In genomic region chr2:153476491-153477095, GRCh38 we compare ENCODE assay signal across 12 cellular contexts. TPM values are rescaled to one million over a fixed set of nuclear protein-coding genes. Genes with fewer than 3 reads are reported as not detected.
DNase-seq lines count a peak whose midpoint lies in the region; ATAC-seq and TF ChIP-seq lines count a peak whose summit lies in the region.
"Had no signal": no experiment of that assay in that cellular context is flagged by ENCODE, and none has a peak within 500 bp of the region (broad histone marks: within the 10 kb centered on the region; RNA-seq: fewer than 3 reads in every experiment).

No MANE protein-coding gene starts in this region.

- DNase-seq in left cardiac atrium (peak; percentile 22), Right ventricle myocardium superior (no peak), vagina (ENCODE audit: extremely low spot score in 2 of 2) (no peak), HT-29 (ENCODE audit: low spot score) (no peak), left colon (no peak)
- DNase-seq: stimulated activated CD4-positive, alpha-beta T cell treated with anti-CD3 and anti-CD28 coated beads, Interleukin-1b, Interleukin-23, amount 100 ng/mL, for 48 hours had no signal

- no peaks in the 10 kb centered on the region for H3K9me2 ChIP-seq in neural cell (ENCODE audit: insufficient read depth, low read length)

- H3K4me3 ChIP-seq in neural cell (ENCODE audit: low read length) (peak overlapping the region; percentile 75), vagina (peak overlapping the region; percentile 51 to 66)

- TF ChIP-seq CTCF in brain (conservative IDR thresholded peaks at IDR 0.05) (no peak), neural cell (IDR thresholded peaks at IDR 0.05; ENCODE audit: poor library complexity, severe bottlenecking) (no peak), vagina (IDR thresholded peaks at IDR 0.05) (no peak)

- H3K9ac ChIP-seq in neural cell (ENCODE audit: low read length): peak overlapping the region; percentile 26

- no peak overlapping the region for H3K4me2 ChIP-seq in neural cell (ENCODE audit: low read length)

- H3K4me1 ChIP-seq in vagina: peaks cover 27% of the 10 kb centered on the region

- no peaks in the 10 kb centered on the region for H3K36me3 Mint-ChIP-seq in brain

- peak overlapping the region; percentile 76 to 93 (median 84) for H3K4me3 Mint-ChIP-seq in brain

- ATAC-seq in left cardiac atrium: peak in 1 of 2 donors; percentile 50
- ATAC-seq in Right ventricle myocardium superior (ENCODE audit: poor library complexity): no peak
- ATAC-seq in left colon: no peak
- no peak for ATAC-seq in GM19397 (IDR thresholded peaks at IDR 0.05; ENCODE audit: unreplicated experiment)
- ATAC-seq: activated T-helper 17 cell treated with anti-CD3 and anti-CD28 coated beads, Interleukin-2, amount 50 U/mL, for 72 hours; HCT116 had no signal

- H3K36me3 ChIP-seq in neural cell (ENCODE audit: insufficient read depth, low read length) (no peaks in the 10 kb centered on the region), vagina (no peaks in the 10 kb centered on the region)

- H3K9me3 Mint-ChIP-seq in brain: no peaks in the 10 kb centered on the region
- H3K9me3 Mint-ChIP-seq: activated T-helper 17 cell treated with anti-CD3 and anti-CD28 coated beads, Interleukin-2, amount 50 U/mL, for 72 hours had no signal

- peak overlapping the region in 4 of 5 experiments; percentile 68 to 92 (median 85) for H3K27ac Mint-ChIP-seq in brain
- H3K27ac Mint-ChIP-seq: activated T-helper 17 cell treated with anti-CD3 and anti-CD28 coated beads, Interleukin-2, amount 50 U/mL, for 72 hours had no signal

- no peak for TF ChIP-seq POLR2A in vagina (IDR thresholded peaks at IDR 0.05)

- H3K27me3 ChIP-seq in neural cell (ENCODE audit: insufficient read depth, low read depth, low read length) (peaks cover 31% of the 10 kb centered on the region), vagina (no peaks in the 10 kb centered on the region)

- H3K27ac ChIP-seq in neural cell (ENCODE audit: low read length) (no peak overlapping the region), vagina (no peak overlapping the region)

- H3K9me3 ChIP-seq in neural cell (ENCODE audit: low read length): no peaks in the 10 kb centered on the region
- no peaks in the 10 kb centered on the region for H3K9me3 ChIP-seq in vagina

- H3K79me2 ChIP-seq in neural cell (replicated peaks; ENCODE audit: insufficient read depth, low read length): no peaks in the 10 kb centered on the region

- no peak for TF ChIP-seq RAD21 in neural cell (conservative IDR thresholded peaks at IDR 0.05)

- H3K27me3 Mint-ChIP-seq in brain: peaks cover 65% of the 10 kb centered on the region

- TF ChIP-seq EP300 in neural cell (conservative IDR thresholded peaks at IDR 0.05; ENCODE audit: poor library complexity, severe bottlenecking): no peak

- H3K4me1 Mint-ChIP-seq in brain: peaks cover 47% of the 10 kb centered on the region

- intact Hi-C loops in left cardiac atrium (cut with DNase I) (loop anchor here in 1 of 2 donors (5.0 kb wide), 1 partner anchor 734 kb away; no protein-coding TSS in a partner anchor), Right ventricle myocardium superior (cut with DNase I) (no loop called here), vagina (cut with DNase I) (no loop called here), left colon (cut with DNase I, micrococcal nuclease) (loop anchor here in 1 of 2 donors (10.0 kb wide), 2 partner anchors 312 to 732 kb away; no protein-coding TSS in a partner anchor)

- no peaks in the 10 kb centered on the region for H4K20me1 ChIP-seq in neural cell (ENCODE audit: insufficient read depth)

- H2AFZ ChIP-seq in neural cell (ENCODE audit: low read depth, low read length): no peak overlapping the region

- no peaks in the 10 kb centered on the region for H3F3A ChIP-seq in neural cell (ENCODE audit: insufficient read depth, low read length, poor library complexity, severe bottlenecking)

TF ChIP-seq in neural cell, 6 proteins besides CTCF, POLR2A, EP300 and RAD21:
- TF ChIP-seq MXI1 (conservative IDR thresholded peaks at IDR 0.05; ENCODE audit: poor library complexity, severe bottlenecking) (no peak), SMC3 (conservative IDR thresholded peaks at IDR 0.05; ENCODE audit: poor library complexity) (no peak), TAF1 (IDR thresholded peaks at IDR 0.05; ENCODE audit: low read depth) (no peak), REST (IDR thresholded peaks at IDR 0.05; ENCODE audit: borderline replicate concordance) (no peak), POLR2AphosphoS5 (IDR thresholded peaks at IDR 0.05) (no peak), EZH2 (IDR thresholded peaks at IDR 0.05; ENCODE audit: borderline replicate concordance, insufficient read depth, low read length, poor library complexity, severe bottlenecking) (no peak)

RNA-seq across cellular contexts. Expression of gene RPRM, which starts 2.0 kb away (rescaled TPM):
- total RNA-seq in left cardiac atrium (under 1 TPM in 1 of 2 donors, not detected in 1; 0.44 TPM), Right ventricle myocardium superior (not detected), vagina (2.9 TPM), left colon (under 1 TPM in 1 of 2 donors, not detected in 1; 0.98 TPM)
- polyA plus RNA-seq in brain (ENCODE audit: insufficient read depth, low read depth, low replicate concordance) (29.6 TPM), neural cell (2.8 and 5.6 TPM in 2 replicates)
- polyA minus RNA-seq in neural cell: 2.4 and 2.7 TPM in 2 replicates
- total RNA-seq in HT-29 (2014; rRNA removed; shearing (Covaris generic)): 2.0 and 2.4 TPM in 2 replicates
- total RNA-seq: activated T-helper 17 cell treated with anti-CD3 and anti-CD28 coated beads, Interleukin-2, amount 50 U/mL, for 72 hours; glomerular endothelial cell had no signal
